ENCODE assay signal across 11 cellular contexts in genomic region chr6:156917213-156917612, GRCh38.
DNase-seq lines count a peak whose midpoint lies in the region; ATAC-seq and TF ChIP-seq lines count a peak whose summit lies in the region.
"Had no signal": no experiment of that assay in that cellular context is flagged by ENCODE, and none has a peak within 500 bp of the region (broad histone marks: within the 10 kb centered on the region; RNA-seq: fewer than 3 reads in every experiment).

No MANE protein-coding gene starts in this region.

- DNase-seq in gastrocnemius medialis (no peak), A673 (ENCODE audit: low spot score) (no peak), SW480 (ENCODE audit: low spot score) (no peak), AG20443 (ENCODE audit: low spot score) (no peak)
- no peak for DNase-seq in stimulated activated CD4-positive, alpha-beta T cell treated with anti-CD3 and anti-CD28 coated beads, Interleukin-12 subunit alpha, Interleukin-12 subunit beta, amount 100 ng/mL, for 4 hours
- DNase-seq: activated CD8-positive, alpha-beta memory T cell treated with anti-CD3 and anti-CD28 coated beads, Interleukin-2, amount 50 U/mL, for 4 hours; colonic mucosa; NCI-H1436 treated with DMSO at 0.1 percent for 48 hours had no signal

- ATAC-seq in GM18909 (IDR thresholded peaks at IDR 0.05; ENCODE audit: poor library complexity, unreplicated experiment) (peak; percentile 58), HG02642 (IDR thresholded peaks at IDR 0.05; ENCODE audit: poor library complexity, unreplicated experiment) (peak; percentile 77), gastrocnemius medialis (no peak)

- H3K27ac ChIP-seq in OCI-LY1 (ENCODE audit: low read depth, low read length, poor library complexity, severe bottlenecking) (peak overlapping the region; percentile 82), gastrocnemius medialis (peak overlapping the region in 3 of 4 donors; percentile 4 to 22 (median 5)), A673 (ENCODE audit: low read depth, low read length, poor library complexity, severe bottlenecking) (no peak overlapping the region)
- H3K27ac ChIP-seq: colonic mucosa had no signal

- TF ChIP-seq POLR2A in gastrocnemius medialis (IDR thresholded peaks at IDR 0.05), result no peak

- no peaks in the 10 kb centered on the region for H3K27me3 ChIP-seq in OCI-LY1 (ENCODE audit: insufficient read depth, low read length)
- H3K27me3 ChIP-seq in gastrocnemius medialis, result no peaks in the 10 kb centered on the region
- H3K27me3 ChIP-seq in A673 (replicated peaks; ENCODE audit: insufficient read depth, low read depth, low read length, poor library complexity), result no peaks in the 10 kb centered on the region
- H3K27me3 ChIP-seq: colonic mucosa had no signal

- peaks cover 34% of the 10 kb centered on the region; the same call in 1 of the 2 replicates for H3K79me2 ChIP-seq in OCI-LY1 (ENCODE audit: insufficient read depth, low read length)

- POLR2A ChIA-PET in A673 (lab: Charles Lee; ENCODE audit: low non-redundant PET), result no interaction called here

- H3K36me3 ChIP-seq in OCI-LY1 (ENCODE audit: insufficient read depth, low read length), result 0 out of 2 replicates have a peak, but pooled peaks cover 2% of the 10 kb centered on the region
- H3K36me3 ChIP-seq in gastrocnemius medialis, result no peaks in the 10 kb centered on the region
- no peaks in the 10 kb centered on the region for H3K36me3 ChIP-seq in A673 (ENCODE audit: insufficient read depth, low read length, poor library complexity, severe bottlenecking)
- H3K36me3 ChIP-seq: colonic mucosa had no signal

- H3F3A ChIP-seq in OCI-LY1 (ENCODE audit: insufficient read depth, low read length), result no peaks in the 10 kb centered on the region

- H3K4me1 ChIP-seq in OCI-LY1 (ENCODE audit: insufficient read depth, low read length, severe bottlenecking) (peaks cover 41% of the 10 kb centered on the region), gastrocnemius medialis (peaks cover 29 to 37% of the 10 kb centered on the region in 2 donors), A673 (ENCODE audit: insufficient read depth, low read length, poor library complexity, severe bottlenecking) (peaks cover 11% of the 10 kb centered on the region)
- H3K4me1 ChIP-seq: colonic mucosa had no signal

- in situ Hi-C loops in gastrocnemius medialis (cut with MboI; ENCODE audit: low sequenced_read_pairs in 4 of 4), result no loop called here

- intact Hi-C loops in gastrocnemius medialis (cut with DNase I; ENCODE audit: low total_unique reads), result no loop called here
- intact Hi-C loops in A673 (cut with micrococcal nuclease; ENCODE audit: unreplicated experiment), result no loop called here

- no peaks in the 10 kb centered on the region for H3K9me2 ChIP-seq in OCI-LY1 (ENCODE audit: low read depth, low read length)

- TF ChIP-seq CTCF in OCI-LY1 (IDR thresholded peaks at IDR 0.05; ENCODE audit: low read length), result no peak
- no peak for TF ChIP-seq CTCF in gastrocnemius medialis (IDR thresholded peaks at IDR 0.05 in 4 of 5, conservative IDR thresholded peaks at IDR 0.05 in 1 of 5)
- TF ChIP-seq CTCF in A673 (conservative IDR thresholded peaks at IDR 0.05; ENCODE audit: low read depth, low read length), result no peak

- BruUV-seq in A673 (replicated peaks; lab: Mats Ljungman, UMichigan), result no TSS peak

- peak overlapping the region; percentile 62; the same call in 1 of the 2 replicates for H3K4me2 ChIP-seq in OCI-LY1 (ENCODE audit: low read length)

- H3K9me3 ChIP-seq in OCI-LY1 (ENCODE audit: low read length) (no peaks in the 10 kb centered on the region), gastrocnemius medialis (no peaks in the 10 kb centered on the region), A673 (ENCODE audit: low read depth, low read length, poor library complexity, severe bottlenecking) (no peaks in the 10 kb centered on the region)
- H3K9me3 ChIP-seq: colonic mucosa had no signal

- no peak overlapping the region for H2AFZ ChIP-seq in OCI-LY1 (ENCODE audit: low read length)

- CTCF ChIA-PET in A673 (lab: Charles Lee), result no interaction called here

- H3K4me3 ChIP-seq in OCI-LY1 (ENCODE audit: low read depth, low read length, poor library complexity, severe bottlenecking), result peak overlapping the region; percentile 44
- no peak overlapping the region for H3K4me3 ChIP-seq in gastrocnemius medialis
- no peak overlapping the region for H3K4me3 ChIP-seq in A673 (ENCODE audit: low read depth, low read length, poor library complexity, severe bottlenecking)
- H3K4me3 ChIP-seq: colonic mucosa had no signal

- H4K20me1 ChIP-seq in OCI-LY1 (ENCODE audit: insufficient read depth, low read length), result no peaks in the 10 kb centered on the region

- peak overlapping the region; percentile 24; the same call in 1 of the 2 replicates for H3K9ac ChIP-seq in OCI-LY1 (ENCODE audit: low read length)

Comparison
In these comparisons a context has a peak if more than half of its experiments do, and no peak if none do; other contexts are left out.
1. ATAC-seq: peak in GM18909 (single experiment) and HG02642 (single experiment); none in gastrocnemius medialis (0 of 2).